Comparison of ENCODE assay signal across 1 cellular context in genomic region chr1:109655624-109656519, GRCh38.
TF ChIP-seq lines count a peak whose summit lies in the region.

Gene GSTM4, plus strand, starts transcription at chr1:109656099. Its CDS starts 291 bp downstream, at chr1:109656390.

TF ChIP-seq in H1, 55 proteins besides CTCF, POLR2A, EP300 and RAD21 (continued from another document):
- TF ChIP-seq E2F6 (IDR thresholded peaks at IDR 0.05), result peak; percentile 42; the same call in 1 of the 2 replicates
- TF ChIP-seq KDM4A (IDR thresholded peaks at IDR 0.05; ENCODE audit: low read depth, low read length, severe bottlenecking), result peak; percentile 92
- TF ChIP-seq PHF8 (conservative IDR thresholded peaks at IDR 0.05; ENCODE audit: low read depth, low read length), result no peak
- TF ChIP-seq ASH2L (IDR thresholded peaks at IDR 0.05; ENCODE audit: low read length), result peak; percentile 79
- no peak for TF ChIP-seq EGR1 (IDR thresholded peaks at IDR 0.05; ENCODE audit: borderline replicate concordance, low read depth, low read length)
- TF ChIP-seq CREB1 (IDR thresholded peaks at IDR 0.05), result 0 out of 2 replicates have a peak, but pooled peaks have one; percentile 28
- peak in 1 of 2 experiments; percentile 59; a peak in 1 of 4 replicates for TF ChIP-seq HDAC2 (IDR thresholded peaks at IDR 0.05; ENCODE audit: borderline replicate concordance in 1 of 2, low read depth in 2 of 2, low read length in 2 of 2)
- peak; percentile 44; the same call in 1 of the 2 replicates for TF ChIP-seq TAF1 (IDR thresholded peaks at IDR 0.05; ENCODE audit: low read depth, low read length)
- peak in 1 of 2 experiments; percentile 55; a peak in 2 of 4 replicates for TF ChIP-seq SIN3A (conservative IDR thresholded peaks at IDR 0.05 in 1 of 2, IDR thresholded peaks at IDR 0.05 in 1 of 2; ENCODE audit: low read depth in 1 of 2, low read length in 2 of 2)
- peak; percentile 26; the same call in 1 of the 2 replicates for TF ChIP-seq BACH1 (IDR thresholded peaks at IDR 0.05; ENCODE audit: low read length)
- TF ChIP-seq TBP (IDR thresholded peaks at IDR 0.05; ENCODE audit: low read depth, low read length), result 0 out of 2 replicates have a peak, but pooled peaks have one; percentile 57
- no peak for TF ChIP-seq SIX5 (IDR thresholded peaks at IDR 0.05; ENCODE audit: low read depth, low read length)
- no peak for TF ChIP-seq TCF12 (IDR thresholded peaks at IDR 0.05; ENCODE audit: low read depth, low read length)
